In genomic region chr10:103493911-103494877, GRCh38 we compare ENCODE assay signal across 9 cellular contexts. TPM values are rescaled to one million over a fixed set of nuclear protein-coding genes. Genes with fewer than 3 reads are reported as not detected.
DNase-seq lines count a peak whose midpoint lies in the region; ATAC-seq and TF ChIP-seq lines count a peak whose summit lies in the region.
"Had no signal": no experiment of that assay in that cellular context is flagged by ENCODE, and none has a peak within 500 bp of the region (broad histone marks: within the 10 kb centered on the region; RNA-seq: fewer than 3 reads in every experiment).

No MANE protein-coding gene starts in this region.

- H2AFZ ChIP-seq in PC-3 (ENCODE audit: low read length): peak overlapping the region; percentile 57; the same call in 1 of the 2 replicates

- no peaks in the 10 kb centered on the region for H3K79me2 ChIP-seq in PC-3 (ENCODE audit: low read length)

- H3K9ac ChIP-seq in PC-3 (ENCODE audit: low read length): no peak overlapping the region

- peak overlapping the region; percentile 77 for H3K4me2 ChIP-seq in PC-3 (ENCODE audit: low read length)

- no peak for TF ChIP-seq CTCF in PC-3 (conservative IDR thresholded peaks at IDR 0.05; ENCODE audit: low read depth, low read length)
- TF ChIP-seq CTCF in lung (IDR thresholded peaks at IDR 0.05; ENCODE audit: control extremely low read depth, extremely low read depth): no peak
- no peak for TF ChIP-seq CTCF in tibial nerve (IDR thresholded peaks at IDR 0.05)

- 1 to 3% methylated on average over 56 to 92 of the region's 92 CpGs for WGBS in lung, 2 donors
- WGBS in tibial nerve, 2 donors: 5% methylated on average over 13 to 47 of the region's 92 CpGs

- TF ChIP-seq EP300 in tibial nerve (IDR thresholded peaks at IDR 0.05): no peak

- no peaks in the 10 kb centered on the region for H4K20me1 ChIP-seq in PC-3 (ENCODE audit: low read length)

- H3K4me1 ChIP-seq in PC-3 (ENCODE audit: insufficient read depth, low read length) (peaks cover 9% of the 10 kb centered on the region), lung (ENCODE audit: control insufficient read depth in 2 of 2, insufficient read depth in 2 of 2, low read length in 2 of 2) (peaks cover 0 to 12% of the 10 kb centered on the region in 2 donors), tibial nerve (peaks cover 0 to 30% (median 11%) of the 10 kb centered on the region in 4 donors)

- H3F3A ChIP-seq in PC-3 (ENCODE audit: low read length, unreplicated experiment): no peaks in the 10 kb centered on the region

- H3K27me3 ChIP-seq in PC-3 (ENCODE audit: low read length) (peaks cover 23% of the 10 kb centered on the region), lung (ENCODE audit: control insufficient read depth, insufficient read depth) (peaks cover 3% of the 10 kb centered on the region), tibial nerve (peaks cover 0 to 47% of the 10 kb centered on the region in 2 donors)

- no peak overlapping the region for H3K27ac ChIP-seq in PC-3 (ENCODE audit: low read length)
- no peak overlapping the region for H3K27ac ChIP-seq in lung (ENCODE audit: low read depth in 1 of 2, low read length in 1 of 2)
- no peak overlapping the region for H3K27ac ChIP-seq in tibial nerve

- intact Hi-C loops in PC-3 (cut with micrococcal nuclease): loop anchor here (5.0 kb wide), 1 partner anchor 98 kb away; no protein-coding TSS in a partner anchor

- H3K9me2 ChIP-seq in PC-3 (replicated peaks; ENCODE audit: low read length): no peaks in the 10 kb centered on the region

- CTCF ChIA-PET in PC-3 (lab: Charles Lee): no interaction called here

- H3K9me3 ChIP-seq in PC-3 (ENCODE audit: low read length) (no peaks in the 10 kb centered on the region), lung (ENCODE audit: control insufficient read depth in 2 of 2, insufficient read depth in 1 of 2, low read length in 1 of 2) (no peaks in the 10 kb centered on the region), tibial nerve (no peaks in the 10 kb centered on the region)

- H3K4me3 ChIP-seq in GM08714 (ENCODE audit: low read length) (peak overlapping the region; percentile 57), PC-3 (ENCODE audit: low read length) (peak overlapping the region; percentile 61), lung (peak overlapping the region; percentile 16), tibial nerve (peak overlapping the region in 3 of 4 donors; percentile 25 to 54 (median 50))

- ATAC-seq in PC-3: no peak
- peak; percentile 13 for ATAC-seq in lung (ENCODE audit: insufficient read depth, low FRiP score)
- no peak for ATAC-seq in GM21786 (IDR thresholded peaks at IDR 0.05; ENCODE audit: unreplicated experiment)
- ATAC-seq in GM18517 (IDR thresholded peaks at IDR 0.05; ENCODE audit: unreplicated experiment): no peak
- no peak for ATAC-seq in GM21381 (IDR thresholded peaks at IDR 0.05; ENCODE audit: unreplicated experiment)

- BruUV-seq in PC-3 (replicated peaks; lab: Mats Ljungman, UMichigan): no TSS peak

- no peak for DNase-seq in PC-3
- peak; percentile 68 for DNase-seq in cerebellum (ENCODE audit: low spot score)
- DNase-seq in lung (ENCODE audit: low spot score): no peak
- no peak for DNase-seq in tibial nerve (ENCODE audit: low spot score in 2 of 2)

- TF ChIP-seq POLR2A in tibial nerve (IDR thresholded peaks at IDR 0.05): no peak

- H3K36me3 ChIP-seq in PC-3 (ENCODE audit: low read depth, low read length) (no peaks in the 10 kb centered on the region), lung (ENCODE audit: control insufficient read depth in 2 of 2, insufficient read depth in 2 of 2, low read length in 2 of 2) (no peaks in the 10 kb centered on the region), tibial nerve (no peaks in the 10 kb centered on the region)

- POLR2A ChIA-PET in PC-3 (lab: Charles Lee; ENCODE audit: unreplicated experiment): no interaction called here

RNA-seq across cellular contexts. Expression of gene NEURL1, which starts 0.7 kb away (rescaled TPM):
- total RNA-seq in PC-3 (2014; rRNA removed): 1.7 and 3.5 TPM in 2 replicates
- total RNA-seq in cerebellum: 16.8 TPM
- total RNA-seq in lung: under 1 TPM; 0.14 to 0.80 TPM
- polyA plus RNA-seq in lung: 1 to 10 TPM in 1 of 2 donors, under 1 TPM in 1; 0.69 to 2.0 TPM
- total RNA-seq in tibial nerve: under 1 TPM in 2 of 4 donors, not detected in 2; 0.39 to 0.60 TPM

RNA-seq across cellular contexts. Expression of gene CALHM3, which starts 15.2 kb away (rescaled TPM):
- total RNA-seq in PC-3 (2014; rRNA removed): 2.3 and 4.1 TPM in 2 replicates
- total RNA-seq in cerebellum: not detected
- under 1 TPM in 1 of 2 donors, not detected in 1; 0.15 TPM for total RNA-seq in lung
- polyA plus RNA-seq in lung: under 1 TPM in 1 of 2 donors, not detected in 1; 0.02 TPM
- not detected for total RNA-seq in tibial nerve
- total RNA-seq: pulmonary artery endothelial cell had no signal

RNA-seq across cellular contexts. Expression of gene CALHM1, which starts 35.5 kb away (rescaled TPM):
- total RNA-seq in PC-3 (2014; rRNA removed) (not detected in 2 replicates), cerebellum (not detected), lung (not detected), tibial nerve (not detected)
- polyA plus RNA-seq in lung: not detected
- total RNA-seq: pulmonary artery endothelial cell had no signal

RNA-seq across cellular contexts. Expression of gene CALHM2, which starts 42.0 kb away (rescaled TPM):
- 1.3 and 2.0 TPM in 2 replicates for total RNA-seq in PC-3 (2014; rRNA removed)
- 4.9 TPM for total RNA-seq in cerebellum
- 10 to 100 TPM; 11.7 to 43.2 TPM for total RNA-seq in lung
- 10 to 100 TPM; 17.0 to 32.9 TPM for polyA plus RNA-seq in lung
- total RNA-seq in tibial nerve: 100 to 1,000 TPM in 1 of 4 donors, 10 to 100 TPM in 3; 61.4 to 119 (median 65.6) TPM
